In genomic region chr15:43329960-43330779, GRCh38 we compare ENCODE assay signal across 1 cellular context.
TF ChIP-seq lines count a peak whose summit lies in the region.

Gene LCMT2 (minus strand): TSS chr15:43330573. CDS start chr15:43330489, 84 bp downstream.

TF ChIP-seq in K562, 482 proteins besides CTCF, POLR2A, EP300 and RAD21 (continued from another document and continues in another):
- TF ChIP-seq, protein P1, sequence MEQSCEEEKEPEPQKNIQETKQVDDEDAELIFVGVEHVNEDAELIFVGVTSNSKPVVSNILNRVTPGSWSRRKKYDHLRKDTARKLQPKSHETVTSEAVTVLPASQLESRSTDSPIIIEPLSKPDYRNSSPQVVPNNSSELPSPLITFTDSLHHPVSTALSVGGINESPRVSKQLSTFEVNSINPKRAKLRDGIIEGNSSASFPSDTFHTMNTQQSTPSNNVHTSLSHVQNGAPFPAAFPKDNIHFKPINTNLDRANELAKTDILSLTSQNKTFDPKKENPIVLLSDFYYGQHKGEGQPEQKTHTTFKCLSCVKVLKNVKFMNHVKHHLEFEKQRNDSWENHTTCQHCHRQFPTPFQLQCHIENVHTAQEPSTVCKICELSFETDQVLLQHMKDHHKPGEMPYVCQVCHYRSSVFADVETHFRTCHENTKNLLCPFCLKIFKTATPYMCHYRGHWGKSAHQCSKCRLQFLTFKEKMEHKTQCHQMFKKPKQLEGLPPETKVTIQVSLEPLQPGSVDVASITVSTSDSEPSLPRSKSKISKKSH (CRISPR knock-in tag; IDR thresholded peaks at IDR 0.05): no peak
- TF ChIP-seq PPARD (CRISPR knock-in tag; IDR thresholded peaks at IDR 0.05) (no peak), PYGO2 (tag; IDR thresholded peaks at IDR 0.05) (no peak), GTF2F1 (IDR thresholded peaks at IDR 0.05; ENCODE audit: low read depth, low read length) (peak; percentile 81), FOXK1 (CRISPR knock-in tag; IDR thresholded peaks at IDR 0.05; ENCODE audit: borderline replicate concordance) (no peak), C11orf30 (IDR thresholded peaks at IDR 0.05; ENCODE audit: low read depth) (peak; percentile 90), NFE2L1 (tag; IDR thresholded peaks at IDR 0.05; ENCODE audit: borderline replicate concordance, low read depth) (no peak), ZFX (CRISPR knock-in tag; IDR thresholded peaks at IDR 0.05) (peak; percentile 90), HCFC1 (IDR thresholded peaks at IDR 0.05; ENCODE audit: low read depth, low read length) (peak; percentile 53; the same call in 1 of the 2 replicates), TRIM24 (IDR thresholded peaks at IDR 0.05) (peak; percentile 57 to 85; a peak in 1 of 4 replicates), LCOR (CRISPR knock-in tag; IDR thresholded peaks at IDR 0.05) (peak; percentile 73; the same call in 1 of the 2 replicates), MTF1 (CRISPR knock-in tag; IDR thresholded peaks at IDR 0.05; ENCODE audit: borderline replicate concordance) (no peak), NR2C2 (CRISPR knock-in tag; IDR thresholded peaks at IDR 0.05) (no peak), NR2C2 (tag; IDR thresholded peaks at IDR 0.05) (peak; percentile 94), TFAP4 (CRISPR knock-in tag; IDR thresholded peaks at IDR 0.05; ENCODE audit: borderline replicate concordance) (peak; percentile 72; the same call in 1 of the 2 replicates), ADNP (tag; IDR thresholded peaks at IDR 0.05) (no peak), ZNF24 (IDR thresholded peaks at IDR 0.05) (0 out of 2 replicates have a peak, but pooled peaks have one; percentile 62), SMAD1 (IDR thresholded peaks at IDR 0.05; ENCODE audit: low read depth, low read length, partially characterized antibody) (peak; percentile 80), ZNF121 (CRISPR knock-in tag; conservative IDR thresholded peaks at IDR 0.05) (no peak), CREBBP (IDR thresholded peaks at IDR 0.05; ENCODE audit: low read depth, low read length) (no peak), GATAD2B (IDR thresholded peaks at IDR 0.05; ENCODE audit: borderline replicate concordance) (no peak), ZNF263 (CRISPR knock-in tag; IDR thresholded peaks at IDR 0.05; ENCODE audit: borderline replicate concordance) (no peak), ZNF12 (CRISPR knock-in tag; IDR thresholded peaks at IDR 0.05) (0 out of 2 replicates have a peak, but pooled peaks have one; percentile 39), SIN3B (IDR thresholded peaks at IDR 0.05; ENCODE audit: low read depth) (peak; percentile 86; the same call in 1 of the 2 replicates), KDM5B (IDR thresholded peaks at IDR 0.05; ENCODE audit: insufficient replicate concordance, low read depth, low read length) (peak; percentile 85), CEBPG (CRISPR knock-in tag; IDR thresholded peaks at IDR 0.05) (no peak; the same call in 1 of the 2 replicates), CEBPG (tag; conservative IDR thresholded peaks at IDR 0.05 in 1 of 2, IDR thresholded peaks at IDR 0.05 in 1 of 2) (no peak), ZNF165 (CRISPR knock-in tag; IDR thresholded peaks at IDR 0.05; ENCODE audit: borderline replicate concordance) (no peak), ZBTB49 (CRISPR knock-in tag; IDR thresholded peaks at IDR 0.05; ENCODE audit: borderline replicate concordance) (no peak), BDP1 (IDR thresholded peaks at IDR 0.05; ENCODE audit: insufficient read depth, insufficient read length) (no peak), ZNF75A (CRISPR knock-in tag; IDR thresholded peaks at IDR 0.05) (no peak), KLF10 (CRISPR knock-in tag; IDR thresholded peaks at IDR 0.05) (no peak), TSC22D4 (tag; IDR thresholded peaks at IDR 0.05) (no peak), ARID2 (IDR thresholded peaks at IDR 0.05) (no peak), ZNF780A (CRISPR knock-in tag; IDR thresholded peaks at IDR 0.05) (no peak), PHB2 (IDR thresholded peaks at IDR 0.05; ENCODE audit: low read depth) (no peak), ZNF707 (CRISPR knock-in tag; conservative IDR thresholded peaks at IDR 0.05) (no peak), CHD1 (IDR thresholded peaks at IDR 0.05; ENCODE audit: low read length) (no peak), PCBP1 (IDR thresholded peaks at IDR 0.05; ENCODE audit: low read depth, low read length, poor library complexity, severe bottlenecking) (peak; percentile 54), GABPB1 (CRISPR knock-in tag; IDR thresholded peaks at IDR 0.05) (peak; percentile 92), ZNF699 (CRISPR knock-in tag; IDR thresholded peaks at IDR 0.05; ENCODE audit: insufficient replicate concordance) (no peak), ZNF282 (CRISPR knock-in tag; IDR thresholded peaks at IDR 0.05) (peak; percentile 79), EWSR1 (IDR thresholded peaks at IDR 0.05; ENCODE audit: borderline replicate concordance, low read depth, partially characterized antibody) (no peak), TSHZ1 (CRISPR knock-in tag; IDR thresholded peaks at IDR 0.05) (no peak), KLF1 (tag; IDR thresholded peaks at IDR 0.05) (peak; percentile 53; the same call in 1 of the 2 replicates), HSF4 (CRISPR knock-in tag; IDR thresholded peaks at IDR 0.05; ENCODE audit: borderline replicate concordance) (no peak), CAMTA2 (CRISPR knock-in tag; conservative IDR thresholded peaks at IDR 0.05) (no peak), ZNF57 (CRISPR knock-in tag; IDR thresholded peaks at IDR 0.05) (no peak), XRCC3 (IDR thresholded peaks at IDR 0.05) (no peak), NCOA6 (IDR thresholded peaks at IDR 0.05) (no peak), BACH1 (tag; IDR thresholded peaks at IDR 0.05) (no peak), NFIX (CRISPR knock-in tag; IDR thresholded peaks at IDR 0.05; ENCODE audit: low read depth) (no peak), POLR2G (IDR thresholded peaks at IDR 0.05; ENCODE audit: low read depth, low read length) (peak; percentile 97), DACH1 (IDR thresholded peaks at IDR 0.05; ENCODE audit: partially characterized antibody) (no peak), EZH2 (IDR thresholded peaks at IDR 0.05; ENCODE audit: borderline replicate concordance, low read depth, low read length) (no peak)
- TF ChIP-seq, protein P2, sequence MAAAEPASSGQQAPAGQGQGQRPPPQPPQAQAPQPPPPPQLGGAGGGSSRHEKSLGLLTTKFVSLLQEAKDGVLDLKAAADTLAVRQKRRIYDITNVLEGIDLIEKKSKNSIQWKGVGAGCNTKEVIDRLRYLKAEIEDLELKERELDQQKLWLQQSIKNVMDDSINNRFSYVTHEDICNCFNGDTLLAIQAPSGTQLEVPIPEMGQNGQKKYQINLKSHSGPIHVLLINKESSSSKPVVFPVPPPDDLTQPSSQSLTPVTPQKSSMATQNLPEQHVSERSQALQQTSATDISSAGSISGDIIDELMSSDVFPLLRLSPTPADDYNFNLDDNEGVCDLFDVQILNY (CRISPR knock-in tag; IDR thresholded peaks at IDR 0.05): peak; percentile 92; the same call in 1 of the 2 replicates
- TF ChIP-seq, protein P3, sequence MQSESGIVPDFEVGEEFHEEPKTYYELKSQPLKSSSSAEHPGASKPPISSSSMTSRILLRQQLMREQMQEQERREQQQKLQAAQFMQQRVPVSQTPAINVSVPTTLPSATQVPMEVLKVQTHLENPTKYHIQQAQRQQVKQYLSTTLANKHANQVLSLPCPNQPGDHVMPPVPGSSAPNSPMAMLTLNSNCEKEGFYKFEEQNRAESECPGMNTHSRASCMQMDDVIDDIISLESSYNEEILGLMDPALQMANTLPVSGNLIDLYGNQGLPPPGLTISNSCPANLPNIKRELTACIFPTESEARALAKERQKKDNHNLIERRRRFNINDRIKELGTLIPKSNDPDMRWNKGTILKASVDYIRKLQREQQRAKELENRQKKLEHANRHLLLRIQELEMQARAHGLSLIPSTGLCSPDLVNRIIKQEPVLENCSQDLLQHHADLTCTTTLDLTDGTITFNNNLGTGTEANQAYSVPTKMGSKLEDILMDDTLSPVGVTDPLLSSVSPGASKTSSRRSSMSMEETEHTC (IDR thresholded peaks at IDR 0.05): no peak
- TF ChIP-seq, protein P4, sequence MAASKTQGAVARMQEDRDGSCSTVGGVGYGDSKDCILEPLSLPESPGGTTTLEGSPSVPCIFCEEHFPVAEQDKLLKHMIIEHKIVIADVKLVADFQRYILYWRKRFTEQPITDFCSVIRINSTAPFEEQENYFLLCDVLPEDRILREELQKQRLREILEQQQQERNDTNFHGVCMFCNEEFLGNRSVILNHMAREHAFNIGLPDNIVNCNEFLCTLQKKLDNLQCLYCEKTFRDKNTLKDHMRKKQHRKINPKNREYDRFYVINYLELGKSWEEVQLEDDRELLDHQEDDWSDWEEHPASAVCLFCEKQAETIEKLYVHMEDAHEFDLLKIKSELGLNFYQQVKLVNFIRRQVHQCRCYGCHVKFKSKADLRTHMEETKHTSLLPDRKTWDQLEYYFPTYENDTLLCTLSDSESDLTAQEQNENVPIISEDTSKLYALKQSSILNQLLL (CRISPR knock-in tag; IDR thresholded peaks at IDR 0.05; ENCODE audit: borderline replicate concordance): no peak
- TF ChIP-seq, protein P5, sequence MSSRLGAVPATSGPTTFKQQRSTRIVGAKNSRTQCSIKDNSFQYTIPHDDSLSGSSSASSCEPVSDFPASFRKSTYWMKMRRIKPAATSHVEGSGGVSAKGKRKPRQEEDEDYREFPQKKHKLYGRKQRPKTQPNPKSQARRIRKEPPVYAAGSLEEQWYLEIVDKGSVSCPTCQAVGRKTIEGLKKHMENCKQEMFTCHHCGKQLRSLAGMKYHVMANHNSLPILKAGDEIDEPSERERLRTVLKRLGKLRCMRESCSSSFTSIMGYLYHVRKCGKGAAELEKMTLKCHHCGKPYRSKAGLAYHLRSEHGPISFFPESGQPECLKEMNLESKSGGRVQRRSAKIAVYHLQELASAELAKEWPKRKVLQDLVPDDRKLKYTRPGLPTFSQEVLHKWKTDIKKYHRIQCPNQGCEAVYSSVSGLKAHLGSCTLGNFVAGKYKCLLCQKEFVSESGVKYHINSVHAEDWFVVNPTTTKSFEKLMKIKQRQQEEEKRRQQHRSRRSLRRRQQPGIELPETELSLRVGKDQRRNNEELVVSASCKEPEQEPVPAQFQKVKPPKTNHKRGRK (tag; IDR thresholded peaks at IDR 0.05): no peak
- TF ChIP-seq, protein P6, sequence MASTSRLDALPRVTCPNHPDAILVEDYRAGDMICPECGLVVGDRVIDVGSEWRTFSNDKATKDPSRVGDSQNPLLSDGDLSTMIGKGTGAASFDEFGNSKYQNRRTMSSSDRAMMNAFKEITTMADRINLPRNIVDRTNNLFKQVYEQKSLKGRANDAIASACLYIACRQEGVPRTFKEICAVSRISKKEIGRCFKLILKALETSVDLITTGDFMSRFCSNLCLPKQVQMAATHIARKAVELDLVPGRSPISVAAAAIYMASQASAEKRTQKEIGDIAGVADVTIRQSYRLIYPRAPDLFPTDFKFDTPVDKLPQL (IDR thresholded peaks at IDR 0.05; ENCODE audit: extremely low read depth, insufficient read length): peak; percentile 59
- TF ChIP-seq, protein P7, sequence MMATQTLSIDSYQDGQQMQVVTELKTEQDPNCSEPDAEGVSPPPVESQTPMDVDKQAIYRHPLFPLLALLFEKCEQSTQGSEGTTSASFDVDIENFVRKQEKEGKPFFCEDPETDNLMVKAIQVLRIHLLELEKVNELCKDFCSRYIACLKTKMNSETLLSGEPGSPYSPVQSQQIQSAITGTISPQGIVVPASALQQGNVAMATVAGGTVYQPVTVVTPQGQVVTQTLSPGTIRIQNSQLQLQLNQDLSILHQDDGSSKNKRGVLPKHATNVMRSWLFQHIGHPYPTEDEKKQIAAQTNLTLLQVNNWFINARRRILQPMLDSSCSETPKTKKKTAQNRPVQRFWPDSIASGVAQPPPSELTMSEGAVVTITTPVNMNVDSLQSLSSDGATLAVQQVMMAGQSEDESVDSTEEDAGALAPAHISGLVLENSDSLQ (IDR thresholded peaks at IDR 0.05): peak; percentile 68
